Comparison of ENCODE assay signal across 10 cellular contexts in the genomic region with DNA sequence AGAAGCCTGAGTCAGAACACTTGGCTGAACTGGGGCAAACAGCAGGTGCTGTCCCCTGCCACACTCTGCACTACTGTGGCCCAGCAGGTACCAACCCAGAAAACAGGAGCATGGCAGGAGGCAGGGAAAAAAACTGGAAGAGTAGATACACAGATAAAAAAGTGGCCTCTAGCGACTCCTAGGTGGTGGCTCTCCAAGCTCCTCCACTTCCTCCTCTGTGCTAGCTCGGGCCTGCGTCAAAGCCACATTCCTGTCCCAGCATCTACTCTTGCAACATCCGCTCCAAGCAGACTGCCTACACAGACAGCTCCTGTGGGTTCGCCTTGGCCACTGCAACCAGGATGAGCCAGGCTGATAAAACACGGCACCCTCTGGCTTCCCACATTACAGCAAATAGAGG.
DNase-seq lines count a peak whose midpoint lies in the region; ATAC-seq and TF ChIP-seq lines count a peak whose summit lies in the region.
"Had no signal": no experiment of that assay in that cellular context is flagged by ENCODE, and none has a peak within 500 bp of the region (broad histone marks: within the 10 kb centered on the region; RNA-seq: fewer than 3 reads in every experiment).

No MANE protein-coding gene starts in this region.

- DNase-seq in CD1c-positive myeloid dendritic cell (ENCODE audit: extremely low spot score) = peak; percentile 42
- DNase-seq in NB4 (ENCODE audit: low read depth) = peak; percentile 95
- peak; percentile 55 for DNase-seq in epithelial cell of esophagus (ENCODE audit: low read depth)
- DNase-seq in medulla oblongata (ENCODE audit: extremely low spot score) = peak; percentile 69
- no peak for DNase-seq in GOT3 (lab: John Stamatoyannopoulos, UW)
- DNase-seq: DMS79 had no signal

- ATAC-seq in GM21381 (IDR thresholded peaks at IDR 0.05; ENCODE audit: unreplicated experiment) = no peak
- ATAC-seq in HG03175 (IDR thresholded peaks at IDR 0.05; ENCODE audit: unreplicated experiment) = no peak
- no peak for ATAC-seq in GM18519 (IDR thresholded peaks at IDR 0.05; ENCODE audit: low FRiP score, unreplicated experiment)

- TF ChIP-seq CTCF in NB4 (IDR thresholded peaks at IDR 0.05; ENCODE audit: low read depth, low read length) (peak; percentile 12), epithelial cell of esophagus (IDR thresholded peaks at IDR 0.05; ENCODE audit: insufficient read depth, low read depth, low read length, missing control alignments) (no peak)

- TF ChIP-seq POLR2A in NB4 (IDR thresholded peaks at IDR 0.05; ENCODE audit: extremely low read depth, insufficient read length) = no peak

- H3K4me3 ChIP-seq in NB4 (ENCODE audit: low read depth, low read length) = no peak overlapping the region
- H3K4me3 ChIP-seq in epithelial cell of esophagus (ENCODE audit: low read length) = no peak overlapping the region
- H3K4me3 ChIP-seq: SK-N-MC had no signal
